22 cellular contexts compared by ENCODE assay signal in genomic region chr7:89238156-89238555, GRCh38.
DNase-seq lines count a peak whose midpoint lies in the region; TF ChIP-seq lines count a peak whose summit lies in the region.
"Had no signal": no experiment of that assay in that cellular context is flagged by ENCODE, and none has a peak within 500 bp of the region (broad histone marks: within the 10 kb centered on the region; RNA-seq: fewer than 3 reads in every experiment).

No MANE protein-coding gene starts in this region.

- no peak overlapping the region for H3K27ac Mint-ChIP-seq in MCF 10A (ENCODE audit: low read depth, unreplicated experiment)
- H3K27ac Mint-ChIP-seq: brain; CD4-positive, alpha-beta memory T cell had no signal

- in situ Hi-C loops in G401 (cut with HindIII; ENCODE audit: low sequenced_read_pairs) = no loop called here

- no peak for TF ChIP-seq EP300 in tibial nerve (IDR thresholded peaks at IDR 0.05)

- no peaks in the 10 kb centered on the region for H3K9me3 ChIP-seq in breast epithelium
- no peaks in the 10 kb centered on the region for H3K9me3 ChIP-seq in tibial nerve
- H3K9me3 ChIP-seq: colonic mucosa, gastrocnemius medialis had no signal

- H3K36me3 ChIP-seq in breast epithelium (no peaks in the 10 kb centered on the region), tibial nerve (no peaks in the 10 kb centered on the region)
- H3K36me3 ChIP-seq: colonic mucosa, gastrocnemius medialis had no signal

- BruUV-seq in MCF 10A (replicated peaks; lab: Mats Ljungman, UMichigan) = no TSS peak

- intact Hi-C loops in MCF 10A (cut with micrococcal nuclease) = no loop called here
- intact Hi-C loops in breast epithelium (cut with DNase I; ENCODE audit: low total_unique reads) = no loop called here

- peaks cover 9% of the 10 kb centered on the region for H3K27me3 Mint-ChIP-seq in MCF 10A (ENCODE audit: insufficient read depth, unreplicated experiment)
- H3K27me3 Mint-ChIP-seq: CD4-positive, alpha-beta memory T cell had no signal

- no peak overlapping the region for H3K4me3 Mint-ChIP-seq in MCF 10A (ENCODE audit: unreplicated experiment)
- H3K4me3 Mint-ChIP-seq: brain; CD4-positive, alpha-beta memory T cell had no signal

- peak; percentile 4 for DNase-seq in MCF 10A (ENCODE audit: unreplicated experiment)
- no peak for DNase-seq in breast epithelium (ENCODE audit: low spot score in 2 of 2)
- peak; percentile 5 for DNase-seq in RWPE1 (ENCODE audit: low spot score)
- DNase-seq in fibroblast of the conjunctiva (ENCODE audit: low read depth) = peak; percentile 12
- DNase-seq in G401 (ENCODE audit: low spot score) = no peak
- no peak for DNase-seq in tibial nerve (ENCODE audit: low spot score in 2 of 2)
- DNase-seq in NCI-H1417 (lab: John Stamatoyannopoulos, UW) = no peak
- no peak for DNase-seq in NCI-H2107 (lab: John Stamatoyannopoulos, UW)
- DNase-seq: activated naive CD4-positive, alpha-beta T cell treated with anti-CD3 and anti-CD28 coated beads, Interleukin-2, amount 50 U/mL, for 16 hours; CD4-positive, alpha-beta memory T cell; colonic mucosa; DMS53; gastrocnemius medialis; H7; Karpas-422; mammary epithelial cell; NCI-H1092; NCI-H2029 treated with DMSO at 0.1 percent for 48 hours; NCI-H446 treated with DMSO at 0.1 percent for 48 hours; NK-92 treated with Interleukin-12 subunit alpha and Interleukin-12 subunit beta, amount 100 ng/mL, for 24 hours; RPMI8226 had no signal

- no peaks in the 10 kb centered on the region for H3K36me3 Mint-ChIP-seq in MCF 10A (ENCODE audit: insufficient read depth, unreplicated experiment)
- H3K36me3 Mint-ChIP-seq: brain; CD4-positive, alpha-beta memory T cell had no signal

- H3K4me1 ChIP-seq in breast epithelium = no peaks in the 10 kb centered on the region
- no peaks in the 10 kb centered on the region for H3K4me1 ChIP-seq in tibial nerve
- H3K4me1 ChIP-seq: colonic mucosa, gastrocnemius medialis had no signal

- POLR2A ChIA-PET in MCF 10A (lab: Yijun Ruan, JAX) (no interaction called here), RWPE1 (lab: Yijun Ruan, JAX; ENCODE audit: low non-redundant PET) (no interaction called here)

- CTCF ChIA-PET in MCF 10A (lab: Yijun Ruan, JAX) (no interaction called here), RWPE1 (lab: Yijun Ruan, JAX) (no interaction called here)

- H3K9me3 Mint-ChIP-seq in MCF 10A (ENCODE audit: unreplicated experiment) = peaks cover 15% of the 10 kb centered on the region
- H3K9me3 Mint-ChIP-seq: brain had no signal

- H3K27ac ChIP-seq in breast epithelium = no peak overlapping the region
- no peak overlapping the region for H3K27ac ChIP-seq in RWPE1
- H3K27ac ChIP-seq in tibial nerve = no peak overlapping the region
- H3K27ac ChIP-seq: colonic mucosa, gastrocnemius medialis had no signal

- no peaks in the 10 kb centered on the region for H3K27me3 ChIP-seq in breast epithelium
- no peaks in the 10 kb centered on the region for H3K27me3 ChIP-seq in tibial nerve
- H3K27me3 ChIP-seq: colonic mucosa, gastrocnemius medialis had no signal

- TF ChIP-seq CTCF in MCF 10A (IDR thresholded peaks at IDR 0.05; ENCODE audit: unreplicated experiment) = no peak
- no peak for TF ChIP-seq CTCF in breast epithelium (IDR thresholded peaks at IDR 0.05)
- no peak for TF ChIP-seq CTCF in RWPE1 (conservative IDR thresholded peaks at IDR 0.05; ENCODE audit: low read depth)
- no peak for TF ChIP-seq CTCF in tibial nerve (IDR thresholded peaks at IDR 0.05)

- H3K4me1 Mint-ChIP-seq in MCF 10A (ENCODE audit: insufficient read depth, unreplicated experiment) = peaks cover 6% of the 10 kb centered on the region
- H3K4me1 Mint-ChIP-seq: brain; CD4-positive, alpha-beta memory T cell had no signal

- TF ChIP-seq POLR2A in breast epithelium (IDR thresholded peaks at IDR 0.05) = no peak
- no peak for TF ChIP-seq POLR2A in tibial nerve (IDR thresholded peaks at IDR 0.05)

- H3K4me3 ChIP-seq in breast epithelium (no peak overlapping the region), tibial nerve (no peak overlapping the region)
- H3K4me3 ChIP-seq: colonic mucosa, gastrocnemius medialis had no signal

Comparison
In these comparisons a context has a peak if more than half of its experiments do, and no peak if none do; other contexts are left out.
1. DNase-seq: peak in MCF 10A (single experiment), RWPE1 (single experiment) and fibroblast of the conjunctiva (single experiment); none in breast epithelium (0 of 2), G401 (single experiment), tibial nerve (0 of 2), NCI-H1417 (0 of 3) and NCI-H2107 (single experiment).